In genomic region chr4:4325321-4325720, GRCh38 we compare ENCODE assay signal across 15 cellular contexts. TPM values are rescaled to one million over a fixed set of nuclear protein-coding genes. Genes with fewer than 3 reads are reported as not detected.
DNase-seq lines count a peak whose midpoint lies in the region; ATAC-seq, FAIRE-seq and TF ChIP-seq lines count a peak whose summit lies in the region.
"Had no signal": no experiment of that assay in that cellular context is flagged by ENCODE, and none has a peak within 500 bp of the region (broad histone marks: within the 10 kb centered on the region; RNA-seq: fewer than 3 reads in every experiment).

No MANE protein-coding gene starts in this region.

- intact Hi-C loops in lower lobe of right lung (cut with DNase I) (no loop called here), upper lobe of right lung (cut with DNase I) (no loop called here)

- H3K4me3 ChIP-seq in RWPE2 (ENCODE audit: severe bottlenecking) (no peak overlapping the region), H1 (ENCODE audit: extremely low read depth in 1 of 4, insufficient read depth in 2 of 4, low read depth in 3 of 4, low read length in 4 of 4) (no peak overlapping the region), lower lobe of right lung (no peak overlapping the region), upper lobe of right lung (no peak overlapping the region)
- H3K4me3 ChIP-seq: GM23338 had no signal

- 0 out of 2 replicates have a peak overlapping the region, but pooled peaks have one; percentile 81 for H2BK15ac ChIP-seq in H1 (ENCODE audit: low read length)

- no peak for TF ChIP-seq RAD21 in H1 (IDR thresholded peaks at IDR 0.05 in 1 of 2, conservative IDR thresholded peaks at IDR 0.05 in 1 of 2; ENCODE audit: low read depth in 2 of 2, low read length in 2 of 2)

- ATAC-seq in RWPE2 (ENCODE audit: low read depth) = no peak
- no peak for ATAC-seq in lower lobe of right lung
- no peak for ATAC-seq in upper lobe of right lung
- no peak for ATAC-seq in HG03039 (IDR thresholded peaks at IDR 0.05; ENCODE audit: unreplicated experiment)
- ATAC-seq in GM18520 (IDR thresholded peaks at IDR 0.05; ENCODE audit: unreplicated experiment) = no peak
- ATAC-seq: GM23338 had no signal

- H3K4me2 ChIP-seq in H1 (ENCODE audit: insufficient read depth in 1 of 2, low read depth in 2 of 2, low read length in 2 of 2) = no peak overlapping the region
- H3K4me2 ChIP-seq: GM23338 had no signal

- TF ChIP-seq EP300 in H1 (IDR thresholded peaks at IDR 0.05; ENCODE audit: borderline replicate concordance in 1 of 2, low read depth in 2 of 2, low read length in 2 of 2) = no peak

- H4K8ac ChIP-seq in H1 (ENCODE audit: extremely low read depth, insufficient read depth, low read length) = no peak overlapping the region

- H3K9me3 ChIP-seq in RWPE2 (ENCODE audit: severe bottlenecking) (no peaks in the 10 kb centered on the region), H1 (ENCODE audit: insufficient read depth in 2 of 2, low read depth in 1 of 2, low read length in 1 of 2) (no peaks in the 10 kb centered on the region), lower lobe of right lung (no peaks in the 10 kb centered on the region), upper lobe of right lung (no peaks in the 10 kb centered on the region)

- H2AFZ ChIP-seq in H1 (ENCODE audit: low read length) = no peak overlapping the region
- H2AFZ ChIP-seq: GM23338 had no signal

- 0 out of 2 replicates have a peak, but pooled peaks cover 3% of the 10 kb centered on the region for H3K79me1 ChIP-seq in H1 (ENCODE audit: low read depth, low read length)

- H3K27ac ChIP-seq in RWPE2 (ENCODE audit: poor library complexity, severe bottlenecking) = no peak overlapping the region
- H3K27ac ChIP-seq in H1 (ENCODE audit: low read depth, low read length) = no peak overlapping the region
- H3K27ac ChIP-seq in lower lobe of right lung = peak overlapping the region; percentile 54
- H3K27ac ChIP-seq in upper lobe of right lung = no peak overlapping the region

- no peak overlapping the region for H4K5ac ChIP-seq in H1 (ENCODE audit: insufficient read length, low read depth, low read length)

- H4K91ac ChIP-seq in H1 (replicated peaks; ENCODE audit: insufficient read length, low read length) = no peak overlapping the region

- no peak overlapping the region for H2BK120ac ChIP-seq in H1 (replicated peaks; ENCODE audit: low read depth, low read length)

- WGBS in H1 (ENCODE audit: extremely low coverage in 1 of 2, insufficient coverage in 1 of 2, insufficient read length in 1 of 2, insufficient replicate concordance in 2 of 2, low coverage in 1 of 2, low lambda C conversion rate in 2 of 2, missing lambda C conversion rate in 1 of 2), 2 experiments = 94% methylated on average over 5 of the region's 5 CpGs; no CpG with 5 or more reads in 1 of the 2 experiments

- CTCF ChIA-PET in H1 (lab: Charles Lee; ENCODE audit: partially characterized antibody) = interaction anchor here (0.8 to 2.3 kb wide), 3 partner anchors 9 to 52 kb away, joined by 3 to 7 read pairs (median 6); no protein-coding TSS in a partner anchor

- H3K4me1 ChIP-seq in RWPE2 (ENCODE audit: insufficient read depth, poor library complexity, severe bottlenecking) = no peaks in the 10 kb centered on the region
- H3K4me1 ChIP-seq in H1 (replicated peaks in 1 of 4; ENCODE audit: control insufficient read depth in 3 of 4, insufficient read depth in 4 of 4, low read length in 3 of 4) = peaks cover 0 to 6% (median 1%) of the 10 kb centered on the region in 4 experiments; a peak in 2 of 7 replicates
- H3K4me1 ChIP-seq in lower lobe of right lung = no peaks in the 10 kb centered on the region
- H3K4me1 ChIP-seq in upper lobe of right lung = no peaks in the 10 kb centered on the region

- H3K4ac ChIP-seq in H1 (replicated peaks; ENCODE audit: insufficient read length, low read depth, low read length) = no peak overlapping the region

- H3K18ac ChIP-seq in H1 (ENCODE audit: extremely low read depth, low read length) = no peak overlapping the region

- FAIRE-seq in H1 (lab: Jason Lieb, UNC) = no peak
- FAIRE-seq: A204.1, HTR-8/SVneo had no signal

- POLR2A ChIA-PET in H1 (lab: Charles Lee; ENCODE audit: partially characterized antibody) = no interaction called here

- no peak overlapping the region for H3K9ac ChIP-seq in H1 (replicated peaks in 1 of 4; ENCODE audit: extremely low read depth in 1 of 4, low read depth in 3 of 4, low read length in 3 of 4)

- no peak overlapping the region for H3K56ac ChIP-seq in H1 (replicated peaks; ENCODE audit: insufficient read length, low read depth, low read length)

- no peaks in the 10 kb centered on the region for H3K79me2 ChIP-seq in H1 (ENCODE audit: control insufficient read depth in 1 of 2, insufficient read depth in 2 of 2, low read length in 2 of 2)

- no peaks in the 10 kb centered on the region for H4K20me1 ChIP-seq in H1 (replicated peaks in 1 of 2; ENCODE audit: control insufficient read depth in 1 of 2, insufficient read depth in 2 of 2, low read length in 2 of 2)

- DNase-seq in RWPE2 (ENCODE audit: low spot score) (peak; percentile 2), H1 (ENCODE audit: low read depth in 1 of 2, low spot score in 2 of 2) (no peak), lower lobe of right lung (no peak), upper lobe of right lung (peak; percentile 6), mucosa of gallbladder (ENCODE audit: low spot score) (no peak)
- DNase-seq: C1 segment of cervical spinal cord; Calu3; CD4-positive, alpha-beta T cell; DMS 273 treated with DMSO at 0.1 percent for 48 hours; H9 had no signal

- H3K36me3 ChIP-seq in RWPE2 (ENCODE audit: low read depth) (no peaks in the 10 kb centered on the region), H1 (ENCODE audit: control insufficient read depth in 2 of 4, insufficient read depth in 4 of 4, low read length in 3 of 4) (peaks cover 0 to 17% (median 7%) of the 10 kb centered on the region in 4 experiments; a peak in 4 of 8 replicates), lower lobe of right lung (peaks cover 24% of the 10 kb centered on the region), upper lobe of right lung (peaks cover 22% of the 10 kb centered on the region)

- no peak overlapping the region for H2BK20ac ChIP-seq in H1 (ENCODE audit: low read length)

- H2BK5ac ChIP-seq in H1 (ENCODE audit: low read depth, low read length) = no peak overlapping the region

- no peaks in the 10 kb centered on the region for H3K23me2 ChIP-seq in H1 (ENCODE audit: low read depth, low read length)

- H3K23ac ChIP-seq in H1 (ENCODE audit: insufficient read length) = no peak overlapping the region

- no peak overlapping the region for H3K14ac ChIP-seq in H1 (ENCODE audit: insufficient read length)

- no peak overlapping the region for H2BK12ac ChIP-seq in H1 (ENCODE audit: low read depth, low read length)

- TF ChIP-seq POLR2A in H1 (IDR thresholded peaks at IDR 0.05; ENCODE audit: control extremely low read depth in 1 of 2, low read depth in 2 of 2, low read length in 2 of 2) = no peak

- TF ChIP-seq CTCF in RWPE2 (IDR thresholded peaks at IDR 0.05; ENCODE audit: poor library complexity, severe bottlenecking) (no peak), H1 (IDR thresholded peaks at IDR 0.05; ENCODE audit: control extremely low read depth in 1 of 3, insufficient read depth in 1 of 3, low read depth in 1 of 3, low read length in 3 of 3) (no peak), lower lobe of right lung (IDR thresholded peaks at IDR 0.05) (no peak), upper lobe of right lung (IDR thresholded peaks at IDR 0.05) (no peak)

- H3K27me3 ChIP-seq in RWPE2 (ENCODE audit: insufficient read depth, poor library complexity, severe bottlenecking) (no peaks in the 10 kb centered on the region), H1 (replicated peaks in 1 of 4; ENCODE audit: control insufficient read depth in 3 of 4, extremely low read depth in 1 of 4, insufficient read depth in 3 of 4, low read length in 3 of 4) (no peaks in the 10 kb centered on the region), lower lobe of right lung (ENCODE audit: low read depth) (no peaks in the 10 kb centered on the region), upper lobe of right lung (no peaks in the 10 kb centered on the region)

- no peak overlapping the region for H2AK5ac ChIP-seq in H1 (ENCODE audit: low read depth, low read length)

TF ChIP-seq in H1, 55 proteins besides CTCF, POLR2A, EP300 and RAD21:
- TF ChIP-seq SAP30 (IDR thresholded peaks at IDR 0.05; ENCODE audit: insufficient read depth, insufficient replicate concordance, low read length) = no peak
- TF ChIP-seq EGR1 (IDR thresholded peaks at IDR 0.05; ENCODE audit: borderline replicate concordance, low read depth, low read length) = no peak
- TF ChIP-seq SUZ12 (IDR thresholded peaks at IDR 0.05; ENCODE audit: low read length) = no peak
- TF ChIP-seq TBP (IDR thresholded peaks at IDR 0.05; ENCODE audit: low read depth, low read length) = no peak
- no peak for TF ChIP-seq KDM4A (IDR thresholded peaks at IDR 0.05; ENCODE audit: low read depth, low read length, severe bottlenecking)
- no peak for TF ChIP-seq KDM5A (IDR thresholded peaks at IDR 0.05; ENCODE audit: low read length)
- no peak for TF ChIP-seq CTBP2 (IDR thresholded peaks at IDR 0.05; ENCODE audit: borderline replicate concordance, insufficient read depth, insufficient read length, low read length)
- no peak for TF ChIP-seq TEAD4 (IDR thresholded peaks at IDR 0.05; ENCODE audit: low read depth, low read length)
TF ChIP-seq in H1: peak in this region for 0.

RNA-seq across cellular contexts. Expression of gene ZBTB49, which starts 35.3 kb away (rescaled TPM):
- total RNA-seq in H1 (2021; fragmentation: NEBNext Ultra II Directional; extraction: Animal tissue kit (Norgen Biotek cat#: 25700)) = 6.8 and 8.6 TPM in 2 replicates
- polyA plus RNA-seq in H1 (2011; rRNA removed) = 3.0 and 4.2 TPM in 2 replicates
- 4.5 TPM for polyA plus RNA-seq in H1 (2011; cell fraction: cytosol; rRNA removed)
- polyA plus RNA-seq in H1 (2011; cell fraction: nucleus; rRNA removed) = 5.7 TPM
- polyA plus RNA-seq in H1 (2012, experiment 1 of 2) = 3.7 to 5.5 TPM (median 4.1 TPM) in 4 replicates
- 1.3 TPM for polyA plus RNA-seq in H1 (2012, experiment 2 of 2)
- polyA plus RNA-seq in H1 (2013, experiment 1 of 2) = 3.2 TPM
- polyA plus RNA-seq in H1 (2013, experiment 2 of 2) = 3.0 TPM
- polyA minus RNA-seq in H1 (2011; rRNA and poly(A)+ RNA removed) = 8.1 and 9.1 TPM in 2 replicates
- polyA minus RNA-seq in H1 (2011; cell fraction: cytosol; rRNA and poly(A)+ RNA removed) = 2.7 TPM
- 8.5 TPM for polyA minus RNA-seq in H1 (2011; cell fraction: nucleus; rRNA and poly(A)+ RNA removed)
- total RNA-seq in lower lobe of right lung (4.9 TPM), upper lobe of right lung (5.6 TPM), mucosa of gallbladder (5.8 TPM)

RNA-seq across cellular contexts. Expression of gene LYAR, which starts 35.4 kb away (rescaled TPM):
- total RNA-seq in H1 (2021; fragmentation: NEBNext Ultra II Directional; extraction: Animal tissue kit (Norgen Biotek cat#: 25700)) = 46.2 and 46.9 TPM in 2 replicates
- polyA plus RNA-seq in H1 (2011; rRNA removed) = 4.4 and 6.5 TPM in 2 replicates
- polyA plus RNA-seq in H1 (2011; cell fraction: cytosol; rRNA removed) = 17.4 TPM
- polyA plus RNA-seq in H1 (2011; cell fraction: nucleus; rRNA removed) = 2.7 TPM
- polyA plus RNA-seq in H1 (2012, experiment 1 of 2) = 32.4 to 57.2 TPM (median 37.2 TPM) in 4 replicates
- 9.6 TPM for polyA plus RNA-seq in H1 (2012, experiment 2 of 2)
- polyA plus RNA-seq in H1 (2013, experiment 1 of 2) = 83.5 TPM
- 85.9 TPM for polyA plus RNA-seq in H1 (2013, experiment 2 of 2)
- 2.1 and 3.6 TPM in 2 replicates for polyA minus RNA-seq in H1 (2011; rRNA and poly(A)+ RNA removed)
- 4.0 TPM for polyA minus RNA-seq in H1 (2011; cell fraction: cytosol; rRNA and poly(A)+ RNA removed)
- polyA minus RNA-seq in H1 (2011; cell fraction: nucleus; rRNA and poly(A)+ RNA removed) = 4.6 TPM
- total RNA-seq in lower lobe of right lung = 18.0 TPM
- total RNA-seq in upper lobe of right lung = 13.3 TPM
- 4.2 TPM for total RNA-seq in mucosa of gallbladder

Comparison
In these comparisons a context has a peak if more than half of its experiments do, and no peak if none do; other contexts are left out.
1. DNase-seq: peak in RWPE2 (single experiment) and upper lobe of right lung (single experiment); none in H1 (0 of 2), lower lobe of right lung (single experiment) and mucosa of gallbladder (single experiment).